8 cellular contexts compared by ENCODE assay signal in the genomic region with DNA sequence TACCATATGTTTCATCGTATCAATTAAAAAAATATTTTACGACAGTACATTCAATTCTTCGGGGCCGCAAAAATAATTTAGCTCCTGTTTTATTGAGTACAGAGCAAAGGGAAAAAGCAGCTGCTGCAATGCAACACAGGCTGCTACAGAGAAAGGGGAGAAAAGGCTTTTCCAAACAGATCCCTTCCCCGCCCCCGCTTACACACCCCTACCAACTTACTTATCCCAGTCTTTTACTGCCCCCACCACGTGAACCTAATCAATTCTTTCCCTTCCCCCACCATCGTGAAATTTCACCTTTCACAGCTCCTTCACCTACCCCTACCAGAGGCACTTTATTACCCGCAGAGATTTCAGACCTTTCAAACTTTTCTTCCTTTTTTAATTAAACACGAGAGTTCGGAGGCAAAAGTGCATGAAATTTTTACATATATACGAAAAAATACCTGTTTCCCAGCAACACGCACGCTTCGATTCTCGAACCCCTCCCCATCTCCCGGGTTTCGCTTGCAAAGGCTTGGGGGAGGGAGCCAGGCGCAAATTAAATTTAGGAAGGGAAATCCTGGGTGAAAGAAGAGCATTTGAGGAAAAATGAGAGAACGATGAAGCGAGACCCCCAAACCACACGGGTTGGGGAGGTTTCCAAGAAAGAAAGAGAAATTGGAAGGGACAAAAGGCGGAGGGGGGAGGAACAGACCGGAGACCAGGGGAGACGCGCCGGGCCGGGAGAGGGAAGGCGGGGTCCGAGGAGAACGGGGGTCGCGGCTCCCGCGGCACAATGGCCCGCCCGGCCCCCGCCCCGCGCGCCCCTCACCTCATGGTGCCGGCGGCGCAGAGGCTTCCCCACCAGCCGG. TPM values are rescaled to one million over a fixed set of nuclear protein-coding genes. Genes with fewer than 3 reads are reported as not detected.
A peak's percentile ranks its signal among the peaks of the same experiment; 100 is the strongest.
DNase-seq lines count a peak whose midpoint lies in the region; ATAC-seq, FAIRE-seq and TF ChIP-seq lines count a peak whose summit lies in the region.

No MANE protein-coding gene starts in this region.

- no peak for FAIRE-seq in pancreas (lab: Jason Lieb, UNC)

- no peak overlapping the region for H3K27ac Mint-ChIP-seq in activated B cell treated with CpG ODN at 0.5 μM for 24 hours
- H3K27ac Mint-ChIP-seq in glutamatergic neuron (ENCODE audit: unreplicated experiment), result peak overlapping the region; percentile 100

- intact Hi-C loops in activated B cell treated with CpG ODN at 0.5 μM for 24 hours (cut with micrococcal nuclease), result loop anchor here (1.0 to 10.0 kb wide), 6 partner anchors 8 to 273 kb away; partner anchors contain the start of genes PYCR2 and SRP9
- intact Hi-C loops in pancreas (cut with DNase I), result no loop called here

- H3K4me3 Mint-ChIP-seq in activated B cell treated with CpG ODN at 0.5 μM for 24 hours (peak overlapping the region; percentile 92), glutamatergic neuron (ENCODE audit: unreplicated experiment) (peak overlapping the region; percentile 100)

- peak overlapping the region; percentile 71 to 93 (median 89) for H3K27ac ChIP-seq in pancreas

- H3K4me3 ChIP-seq in LNCaP clone FGC (ENCODE audit: low read depth, low read length), result peak overlapping the region; percentile 96
- H3K4me3 ChIP-seq in pancreas, result peak overlapping the region; percentile 70 to 97 (median 88)

- WGBS in pancreas, 2 donors, result 0 to 2% methylated on average over 32 to 45 of the region's 45 CpGs

- DNase-seq in DMS79 treated with DMSO at 0.1 percent for 48 hours (lab: John Stamatoyannopoulos, UW), result peak; percentile 83
- DNase-seq in LNCaP clone FGC (ENCODE audit: low read depth), result no peak
- DNase-seq in activated B cell treated with CpG ODN at 0.5 μM for 24 hours, result no peak
- peak; percentile 43 for DNase-seq in glutamatergic neuron
- peak in 4 of 6 donors; percentile 37 to 82 (median 53) for DNase-seq in pancreas

- peaks cover 0 to 22% (median 21%) of the 10 kb centered on the region in 3 donors for H3K4me1 ChIP-seq in pancreas

- TF ChIP-seq CTCF in LNCaP clone FGC (IDR thresholded peaks at IDR 0.05; ENCODE audit: control insufficient read depth, extremely low read depth, insufficient read depth) (no peak), activated B cell treated with CpG ODN at 0.5 μM for 24 hours (IDR thresholded peaks at IDR 0.05) (no peak), glutamatergic neuron (IDR thresholded peaks at IDR 0.05; ENCODE audit: partially characterized antibody, unreplicated experiment) (no peak), pancreas (IDR thresholded peaks at IDR 0.05) (no peak)

- H3K36me3 Mint-ChIP-seq in activated B cell treated with CpG ODN at 0.5 μM for 24 hours (ENCODE audit: low read depth), result peaks cover 5% of the 10 kb centered on the region
- peaks cover 7% of the 10 kb centered on the region for H3K36me3 Mint-ChIP-seq in glutamatergic neuron (ENCODE audit: unreplicated experiment)

- POLR2A ChIA-PET in activated B cell treated with CpG ODN at 0.5 μM for 24 hours (lab: Charles Lee), result interaction anchor here (2.0 kb wide), 1 partner anchor 126 kb away, joined by 10 read pairs; the partner anchor contains the start of gene SRP9

- H3K36me3 ChIP-seq in pancreas, result no peaks in the 10 kb centered on the region

- H3K27me3 ChIP-seq in pancreas, result no peaks in the 10 kb centered on the region

- ATAC-seq in activated B cell treated with CpG ODN at 0.5 μM for 24 hours (ENCODE audit: low read depth) (no peak), pancreas (peak; percentile 6 to 43 (median 23)), HG03432 (IDR thresholded peaks at IDR 0.05; ENCODE audit: unreplicated experiment) (no peak), GM19023 (IDR thresholded peaks at IDR 0.05; ENCODE audit: unreplicated experiment) (no peak), GM21423 (IDR thresholded peaks at IDR 0.05; ENCODE audit: unreplicated experiment) (no peak)

- H3K4me1 Mint-ChIP-seq in activated B cell treated with CpG ODN at 0.5 μM for 24 hours, result peaks cover 13% of the 10 kb centered on the region
- peaks cover 20% of the 10 kb centered on the region for H3K4me1 Mint-ChIP-seq in glutamatergic neuron (ENCODE audit: low read depth, unreplicated experiment)

- H3K9me3 ChIP-seq in pancreas, result no peaks in the 10 kb centered on the region

- H3K9me3 Mint-ChIP-seq in activated B cell treated with CpG ODN at 0.5 μM for 24 hours (no peaks in the 10 kb centered on the region), glutamatergic neuron (ENCODE audit: unreplicated experiment) (peaks cover 21% of the 10 kb centered on the region)

- H3K27me3 Mint-ChIP-seq in activated B cell treated with CpG ODN at 0.5 μM for 24 hours, result peaks cover 9% of the 10 kb centered on the region
- H3K27me3 Mint-ChIP-seq in glutamatergic neuron (ENCODE audit: unreplicated experiment), result peaks cover 11% of the 10 kb centered on the region

- CTCF ChIA-PET in activated B cell treated with CpG ODN at 0.5 μM for 24 hours (lab: Charles Lee), result interaction anchor here (0.9 kb wide), 1 partner anchor 176 kb away, joined by 3 read pairs; no protein-coding TSS in a partner anchor

RNA-seq across cellular contexts. Expression of gene ENAH, which starts 0.8 kb away (rescaled TPM):
- total RNA-seq in activated B cell treated with CpG ODN at 0.5 μM for 24 hours, result 1.2 and 1.4 TPM in 2 replicates
- 265 TPM for total RNA-seq in glutamatergic neuron (ENCODE audit: unreplicated experiment)
- total RNA-seq in pancreas, result 10 to 100 TPM; 27.8 to 62.8 (median 34.7) TPM
- 10 to 100 TPM in 1 of 2 donors, 1 to 10 TPM in 1; 8.0 to 17.1 TPM for polyA plus RNA-seq in pancreas

Comparison
In these comparisons a context has a peak if more than half of its experiments do, and no peak if none do; other contexts are left out.
1. DNase-seq: peak in DMS79 treated with DMSO at 0.1 percent for 48 hours (single experiment), glutamatergic neuron (single experiment) and pancreas (4 of 6); none in LNCaP clone FGC (single experiment) and activated B cell treated with CpG ODN at 0.5 μM for 24 hours (single experiment).
2. ATAC-seq: peak in pancreas (4 of 4); none in activated B cell treated with CpG ODN at 0.5 μM for 24 hours (single experiment), HG03432 (single experiment), GM19023 (single experiment) and GM21423 (single experiment).
3. RNA of gene ENAH, which starts 0.8 kb away (total RNA-seq): 265 TPM in glutamatergic neuron (single experiment) and 27.8 to 62.8 TPM in pancreas; 1.2 to 1.4 TPM in activated B cell treated with CpG ODN at 0.5 μM for 24 hours; every median in the first group is over 10 times any median in the second.